ENCODE assay signal across 8 cellular contexts in genomic region chr12:9447791-9448614, GRCh38.
DNase-seq lines count a peak whose midpoint lies in the region; ATAC-seq and TF ChIP-seq lines count a peak whose summit lies in the region.
"Not testable (repeated sequence)": the region's sequence is repeated elsewhere in the genome, so short reads cannot be mapped to it uniquely, and the experiment has no call there.

No MANE protein-coding gene starts in this region.

- H3K4me1 Mint-ChIP-seq in activated T-cell treated with anti-CD3 and anti-CD28 coated beads, Interleukin-2, amount 50 U/mL, for 4 hours (ENCODE audit: low read depth), result peaks cover 14% of the 10 kb centered on the region
- H3K4me1 Mint-ChIP-seq in naive B cell, result peaks cover 12 to 17% (median 13%) of the 10 kb centered on the region in 3 donors

- H3K4me3 Mint-ChIP-seq in activated T-cell treated with anti-CD3 and anti-CD28 coated beads, Interleukin-2, amount 50 U/mL, for 4 hours, result peak overlapping the region; percentile 92
- H3K4me3 Mint-ChIP-seq in naive B cell, result peak overlapping the region; percentile 93 to 99 (median 99)

- not testable (repeated sequence) for H3K9me3 ChIP-seq in Panc1 (ENCODE audit: control insufficient read depth, insufficient read depth, low read depth, low read length)

- not testable (repeated sequence) for H3K9me3 Mint-ChIP-seq in activated T-cell treated with anti-CD3 and anti-CD28 coated beads, Interleukin-2, amount 50 U/mL, for 4 hours; naive B cell

- not testable (repeated sequence) for H3K4me1 ChIP-seq in Panc1 (ENCODE audit: control insufficient read depth, insufficient read depth, low read length)

- peak overlapping the region; percentile 68 to 95 (median 78) for H3K27ac Mint-ChIP-seq in naive B cell

- BruUV-seq in Panc1 (replicated peaks; lab: Mats Ljungman, UMichigan), result TSS peak; percentile 87

- not testable (repeated sequence) for H3K27me3 Mint-ChIP-seq in activated T-cell treated with anti-CD3 and anti-CD28 coated beads, Interleukin-2, amount 50 U/mL, for 4 hours (ENCODE audit: low read depth); naive B cell

- not testable (repeated sequence) for TF ChIP-seq CTCF in Panc1 (IDR thresholded peaks at IDR 0.05)

- H3K36me3 ChIP-seq in Panc1 (ENCODE audit: control insufficient read depth, insufficient read depth, low read length), result not testable (repeated sequence)

- H3K4me3 ChIP-seq in Panc1 (ENCODE audit: low read depth in 2 of 2, low read length in 2 of 2), result peak overlapping the region; percentile 54 to 75

- peak overlapping the region; percentile 44; the same call in 1 of the 2 replicates for H3K27ac ChIP-seq in Panc1 (ENCODE audit: low read length)

- POLR2A ChIA-PET in Panc1 (lab: Charles Lee), result not testable (repeated sequence)

- not testable (repeated sequence) for H3K36me3 Mint-ChIP-seq in activated T-cell treated with anti-CD3 and anti-CD28 coated beads, Interleukin-2, amount 50 U/mL, for 4 hours (ENCODE audit: insufficient read depth); naive B cell

- CTCF ChIA-PET in Panc1 (lab: Charles Lee), result not testable (repeated sequence)

- not testable (repeated sequence) for H3K27me3 ChIP-seq in Panc1 (ENCODE audit: control insufficient read depth, insufficient read depth, low read length)

- DNase-seq in DMS79 treated with DMSO at 0.1 percent for 48 hours (lab: John Stamatoyannopoulos, UW), result peak; percentile 67
- peak; percentile 42 for DNase-seq in KG1 (lab: John Stamatoyannopoulos, UW)
- DNase-seq in Panc1 (ENCODE audit: low read depth, low spot score), result not testable (repeated sequence)
- DNase-seq in activated T-cell treated with anti-CD3 and anti-CD28 coated beads, Interleukin-2, amount 50 U/mL, for 4 hours, result peak; percentile 89
- DNase-seq in fibroblast of gingiva (ENCODE audit: low read depth), result peak; percentile 78
- DNase-seq in naive B cell, result peak; percentile 86
- peak; percentile 85 to 87 for DNase-seq in stimulated activated CD8-positive, alpha-beta memory T cell treated with anti-CD3 and anti-CD28 coated beads, Interleukin-7, amount 100 ng/mL, for 4 hours (ENCODE audit: low read depth in 2 of 2)

- intact Hi-C loops in Panc1 (cut with micrococcal nuclease; ENCODE audit: unreplicated experiment), result not testable (repeated sequence)

- ATAC-seq in GM21737 (IDR thresholded peaks at IDR 0.05; ENCODE audit: unreplicated experiment), result peak; percentile 60
- ATAC-seq in Panc1, result peak; percentile 95
- ATAC-seq in activated T-cell treated with anti-CD3 and anti-CD28 coated beads, Interleukin-2, amount 50 U/mL, for 4 hours, result peak; percentile 90 to 93
- peak; percentile 79 to 86 for ATAC-seq in naive B cell (ENCODE audit: low read depth in 2 of 2)

- in situ Hi-C loops in Panc1 (cut with HindIII; ENCODE audit: low pct_unique_long_range_greater_than_20kb, low sequenced_read_pairs), result not testable (repeated sequence)
